Comparison of ENCODE assay signal across 1 cellular context in genomic region chr2:80778704-80779103, GRCh38.
TF ChIP-seq lines count a peak whose summit lies in the region.

No MANE protein-coding gene starts in this region.

TF ChIP-seq in GM23338, 12 proteins besides CTCF, POLR2A, EP300 and RAD21 (continued from another document):
- TF ChIP-seq ETS1 (IDR thresholded peaks at IDR 0.05) (no peak), EZH2phosphoT487 (IDR thresholded peaks at IDR 0.05; ENCODE audit: unreplicated experiment) (no peak), STAT1 (IDR thresholded peaks at IDR 0.05; ENCODE audit: unreplicated experiment) (no peak)
